In the genomic region with DNA sequence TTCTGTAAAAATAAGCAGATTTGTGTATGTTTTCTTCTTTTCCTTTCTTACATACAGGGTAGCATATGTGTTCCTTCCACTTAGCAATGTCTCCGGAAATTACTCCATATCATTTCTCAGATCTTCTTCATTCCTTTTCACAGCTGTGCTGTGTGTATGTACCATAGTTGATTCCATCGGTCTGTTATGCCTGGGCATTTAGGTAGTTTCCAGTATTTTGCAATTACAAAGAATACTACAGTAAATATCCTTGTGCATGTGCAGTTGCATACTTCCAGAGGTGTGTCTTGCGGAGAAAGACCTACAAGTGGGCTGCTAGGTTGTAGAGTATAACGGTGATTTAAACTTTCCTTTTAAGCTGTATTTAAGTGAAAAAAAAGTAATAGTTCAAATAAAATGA, we compare ENCODE assay signal across 19 cellular contexts.
"Had no signal": no experiment of that assay in that cellular context is flagged by ENCODE, and none has a peak within 500 bp of the region (broad histone marks: within the 10 kb centered on the region; RNA-seq: fewer than 3 reads in every experiment).

No MANE protein-coding gene starts in this region.

- H3K36me3 ChIP-seq: brain microvascular endothelial cell had no signal

- ATAC-seq: lower lobe of right lung; natural killer cell treated with Interleukin-12 subunit alpha and Interleukin-12 subunit beta and Interleukin-15 and Interleukin-18, amount 100 ng/mL, for 72 hours; stimulated activated naive CD8-positive, alpha-beta T cell treated with anti-CD3 and anti-CD28 coated beads, Interleukin-15, Interleukin-2, amounts not matched to agents 100 U/mL and 50 U/mL, for 24 hours had no signal

- H3K9me3 ChIP-seq: esophagus squamous epithelium, lower lobe of right lung, sigmoid colon, spleen, tibial artery had no signal

- DNase-seq: activated CD4-positive, alpha-beta T cell treated with anti-CD3 and anti-CD28 coated beads for 1 hour; activated CD4-positive, alpha-beta T cell treated with anti-CD3 and anti-CD28 coated beads, Interleukin-2, amount 50 U/mL, for 48 hours; activated naive CD4-positive, alpha-beta T cell; aorta; brain microvascular endothelial cell; cerebellar nuclear complex; effector CD8-positive, alpha-beta T cell; esophagus squamous epithelium; foreskin melanocyte; glutamatergic neuron; hippocampal formation; lower lobe of right lung; sigmoid colon; spleen; stimulated activated naive CD8-positive, alpha-beta T cell treated with anti-CD3 and anti-CD28 coated beads, Interleukin-15, Interleukin-2, amounts not matched to agents 100 U/mL and 50 U/mL, for 24 hours; substantia nigra; tibial artery; WERI-Rb-1 had no signal

- H3K4me1 ChIP-seq: tibial artery had no signal

- H3K27me3 ChIP-seq: brain microvascular endothelial cell, esophagus squamous epithelium, sigmoid colon, spleen, tibial artery had no signal

- H3K27ac ChIP-seq: brain microvascular endothelial cell, lower lobe of right lung, sigmoid colon, spleen, tibial artery, WERI-Rb-1 had no signal

- H3K4me3 ChIP-seq: esophagus squamous epithelium, lower lobe of right lung, sigmoid colon, spleen, tibial artery had no signal
